Comparison of ENCODE assay signal across 32 cellular contexts in genomic region chr22:44162960-44163359, GRCh38. TPM values are rescaled to one million over a fixed set of nuclear protein-coding genes. Genes with fewer than 3 reads are reported as not detected.
"Had no signal": no experiment of that assay in that cellular context is flagged by ENCODE, and none has a peak within 500 bp of the region (broad histone marks: within the 10 kb centered on the region; RNA-seq: fewer than 3 reads in every experiment).

No MANE protein-coding gene starts in this region.

- ATAC-seq: activated CD8-positive, alpha-beta T cell treated with anti-CD3 and anti-CD28 coated beads for 36 hours; activated naive CD4-positive, alpha-beta T cell treated with anti-CD3 and anti-CD28 coated beads, Interleukin-2, amount 50 U/mL, for 72 hours; activated T-cell treated with anti-CD3 and anti-CD28 coated beads, Interleukin-2, amount 50 U/mL, for 4 hours; activated T-cell treated with anti-CD3 and anti-CD28 coated beads, Interleukin-2, amount 50 U/mL, for 72 hours; activated T-helper 17 cell treated with anti-CD3 and anti-CD28 coated beads, Interleukin-2, amount 50 U/mL, for 72 hours had no signal

- FAIRE-seq: astrocyte, bronchial epithelial cell, TTC549 had no signal

- H3K36me3 ChIP-seq: adrenal gland, cardiac muscle cell had no signal

- H3K27ac ChIP-seq: adrenal gland, cardiac muscle cell, VCaP had no signal

- H3K4me3 ChIP-seq: adrenal gland, cardiac muscle cell had no signal

- DNase-seq: activated B cell treated with CpG ODN at 0.5 μM for 24 hours; activated CD4-positive, alpha-beta memory T cell treated with anti-CD3 and anti-CD28 coated beads for 36 hours; activated CD4-positive, alpha-beta T cell treated with anti-CD3 and anti-CD28 coated beads for 4 hours; activated CD4-positive, alpha-beta T cell treated with anti-CD3 and anti-CD28 coated beads, Interleukin-2, amount 10 ng/mL, durations not matched to agents 24 days and 14 days; activated CD4-positive, alpha-beta T cell treated with anti-CD3 and anti-CD28 coated beads, Interleukin-2, amount 50 U/mL, for 1 hour; activated CD4-positive, alpha-beta T cell treated with anti-CD3 and anti-CD28 coated beads, Interleukin-2, amount 50 U/mL, for 4 hours; activated CD4-positive, CD25-positive, alpha-beta regulatory T cell treated with anti-CD3 and anti-CD28 coated beads, Interleukin-2, amount 50 U/mL, for 72 hours; activated CD8-positive, alpha-beta memory T cell treated with anti-CD3 and anti-CD28 coated beads, Interleukin-2, amount 50 U/mL, for 4 hours; activated CD8-positive, alpha-beta T cell treated with anti-CD3 and anti-CD28 coated beads for 36 hours; activated effector memory CD4-positive, alpha-beta T cell treated with anti-CD3 and anti-CD28 coated beads, Interleukin-2, amount 50 U/mL, for 16 hours; activated gamma-delta T cell treated with Interleukin-2 at 50 U/mL for 16 hours; activated naive CD4-positive, alpha-beta T cell; activated naive CD4-positive, alpha-beta T cell treated with anti-CD3 and anti-CD28 coated beads for 36 hours; activated naive CD4-positive, alpha-beta T cell treated with anti-CD3 and anti-CD28 coated beads, Interleukin-2, amount 50 U/mL, for 16 hours; activated naive CD8-positive, alpha-beta T cell treated with anti-CD3 and anti-CD28 coated beads for 36 hours; activated T-cell treated with anti-CD3 and anti-CD28 coated beads for 4 hours; activated T-cell treated with anti-CD3 and anti-CD28 coated beads, Interleukin-2, amount 50 U/mL, for 1 hour; activated T-cell treated with anti-CD3 and anti-CD28 coated beads, Interleukin-2, amount 50 U/mL, for 4 hours; activated T-cell treated with anti-CD3 and anti-CD28 coated beads, Interleukin-2, amount 50 U/mL, for 72 hours; adrenal gland; amniotic stem cell; central memory CD4-positive, alpha-beta T cell; T-helper 1 cell; T-helper 2 cell; T-helper 9 cell had no signal

- H3K27me3 ChIP-seq: adrenal gland, cardiac muscle cell had no signal

- H3K9me3 ChIP-seq: adrenal gland had no signal

RNA-seq across cellular contexts. Expression of gene PARVG, which starts 17.8 kb away (rescaled TPM):
- total RNA-seq: bronchial epithelial cell had no signal
- polyA plus RNA-seq: cardiac muscle cell had no signal
